In the genomic region with DNA sequence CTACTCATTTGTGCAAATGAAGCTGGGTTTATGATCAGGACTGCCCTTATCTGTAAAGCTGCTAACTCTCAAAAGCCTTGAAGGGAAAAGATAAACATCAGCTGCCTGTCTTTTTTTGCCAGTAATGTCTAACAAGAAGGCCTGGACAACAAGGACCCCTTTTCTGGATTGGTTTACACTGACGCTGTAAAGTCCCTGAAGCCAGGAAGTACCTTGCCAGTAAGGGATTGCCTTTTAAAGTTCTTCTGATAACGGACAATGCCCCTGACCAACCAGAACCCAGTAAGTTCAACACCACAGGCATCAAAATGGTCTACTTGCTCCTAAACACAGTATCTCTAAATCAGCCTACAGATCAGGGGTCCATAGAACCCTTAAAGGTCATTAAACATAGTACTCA, we compare ENCODE assay signal across 1 cellular context.
TF ChIP-seq lines count a peak whose summit lies in the region.

No MANE protein-coding gene starts in this region.

TF ChIP-seq in HEK293T, 16 proteins besides CTCF, POLR2A, EP300 and RAD21:
- peak; percentile 31; the same call in 1 of the 2 replicates for TF ChIP-seq PKNOX1 (IDR thresholded peaks at IDR 0.05)
- TF ChIP-seq BHLHE40 (IDR thresholded peaks at IDR 0.05; ENCODE audit: borderline replicate concordance) = no peak
- no peak for TF ChIP-seq FOXM1 (IDR thresholded peaks at IDR 0.05; ENCODE audit: borderline replicate concordance)
